21 cellular contexts compared by ENCODE assay signal in genomic region chr4:177322881-177323280, GRCh38. TPM values are rescaled to one million over a fixed set of nuclear protein-coding genes. Genes with fewer than 3 reads are reported as not detected.
DNase-seq lines count a peak whose midpoint lies in the region; ATAC-seq, FAIRE-seq and TF ChIP-seq lines count a peak whose summit lies in the region.
"Had no signal": no experiment of that assay in that cellular context is flagged by ENCODE, and none has a peak within 500 bp of the region (broad histone marks: within the 10 kb centered on the region; RNA-seq: fewer than 3 reads in every experiment).

No MANE protein-coding gene starts in this region.

- H3K36me3 ChIP-seq in Loucy (ENCODE audit: insufficient read depth, low read length), result peaks cover 29% of the 10 kb centered on the region
- H3K36me3 ChIP-seq in keratinocyte (ENCODE audit: control insufficient read depth in 2 of 2, extremely low read depth in 1 of 2, insufficient read depth in 2 of 2, low read length in 2 of 2), result no peaks in the 10 kb centered on the region
- H3K36me3 ChIP-seq: left lung, uterus had no signal

- H3K4me2 ChIP-seq in Loucy (ENCODE audit: low read depth, low read length, poor library complexity, severe bottlenecking), result peak overlapping the region; percentile 2
- peak overlapping the region; percentile 53 for H3K4me2 ChIP-seq in keratinocyte (ENCODE audit: control insufficient read depth, extremely low read depth, insufficient read depth, low read depth, low read length)

- no peak overlapping the region for H2AFZ ChIP-seq in Loucy (ENCODE audit: low read length)
- no peak overlapping the region for H2AFZ ChIP-seq in keratinocyte (ENCODE audit: control insufficient read depth, low read length)

- no peak for ATAC-seq in HG02798 (IDR thresholded peaks at IDR 0.05; ENCODE audit: poor library complexity, unreplicated experiment)
- ATAC-seq: activated CD8-positive, alpha-beta T cell treated with anti-CD3 and anti-CD28 coated beads, Interleukin-2, amount 10 ng/mL, durations not matched to agents 7 days and 5 days; esophagus mucosa; left lung had no signal

- H3K79me2 ChIP-seq in Loucy (ENCODE audit: insufficient read depth, low read length) (peaks cover 83% of the 10 kb centered on the region), keratinocyte (ENCODE audit: control insufficient read depth, insufficient read depth, low read length) (peaks cover 26% of the 10 kb centered on the region)

- H3K9ac ChIP-seq in Loucy (ENCODE audit: low read depth, low read length, poor library complexity, severe bottlenecking) (no peak overlapping the region), keratinocyte (ENCODE audit: control insufficient read depth, extremely low read depth, insufficient read depth, low read length) (no peak overlapping the region)

- H3K9me3 ChIP-seq in Loucy (ENCODE audit: insufficient read depth, low read depth, low read length), result no peaks in the 10 kb centered on the region
- H3K9me3 ChIP-seq in keratinocyte (ENCODE audit: control insufficient read depth, low read depth, low read length), result no peaks in the 10 kb centered on the region
- H3K9me3 ChIP-seq: left lung, neutrophil, uterus had no signal

- H3K9me1 ChIP-seq in keratinocyte (ENCODE audit: control insufficient read depth, extremely low read depth, insufficient read depth, low read length), result no peaks in the 10 kb centered on the region

- dilution Hi-C loops in keratinocyte (cut with MboI; ENCODE audit: extremely low pct_ligation_motif_present, low sequenced_read_pairs), result no loop called here

- no peaks in the 10 kb centered on the region for H3K27me3 ChIP-seq in Loucy (ENCODE audit: insufficient read depth, low read length, poor library complexity, severe bottlenecking)
- H3K27me3 ChIP-seq in keratinocyte (ENCODE audit: control insufficient read depth, extremely low read depth, insufficient read depth, low read length), result no peaks in the 10 kb centered on the region
- H3K27me3 ChIP-seq: left lung, neutrophil, uterus had no signal

- no peaks in the 10 kb centered on the region for H3K9me2 ChIP-seq in Loucy (replicated peaks; ENCODE audit: low read depth, low read length)

- H3K4me1 ChIP-seq in Loucy (ENCODE audit: insufficient read depth, low read length, poor library complexity, severe bottlenecking) (peaks cover 24% of the 10 kb centered on the region), keratinocyte (ENCODE audit: control insufficient read depth, extremely low read depth, insufficient read depth, low read length) (no peaks in the 10 kb centered on the region)
- H3K4me1 ChIP-seq: left lung, uterus had no signal

- H3K4me3 ChIP-seq in Loucy (ENCODE audit: low read length, poor library complexity, severe bottlenecking), result no peak overlapping the region
- H3K4me3 ChIP-seq in keratinocyte (ENCODE audit: control insufficient read depth in 2 of 3, extremely low read depth in 1 of 3, insufficient read depth in 2 of 3, low read depth in 1 of 3, low read length in 3 of 3), result peak overlapping the region in 1 of 3 experiments; percentile 9
- H3K4me3 ChIP-seq: left lung, uterus had no signal

- no peaks in the 10 kb centered on the region for H3F3A ChIP-seq in Loucy (ENCODE audit: low read depth)

- FAIRE-seq in keratinocyte (lab: Jason Lieb, UNC), result no peak
- FAIRE-seq: TTC549 had no signal

- TF ChIP-seq CTCF in Loucy (conservative IDR thresholded peaks at IDR 0.05; ENCODE audit: low read length), result no peak
- TF ChIP-seq CTCF in keratinocyte (optimal IDR thresholded peaks at IDR 0.05 in 1 of 3, IDR thresholded peaks at IDR 0.05 in 1 of 3, conservative IDR thresholded peaks at IDR 0.05 in 1 of 3; ENCODE audit: extremely low read depth in 1 of 3, insufficient read depth in 2 of 3, low read length in 3 of 3), result no peak

- peaks cover 5% of the 10 kb centered on the region for H4K20me1 ChIP-seq in Loucy (ENCODE audit: insufficient read depth, low read length, poor library complexity, severe bottlenecking)
- no peaks in the 10 kb centered on the region for H4K20me1 ChIP-seq in keratinocyte (ENCODE audit: control insufficient read depth, extremely low read depth, insufficient read depth, low read length)

- peak overlapping the region; percentile 51 for H3K27ac ChIP-seq in keratinocyte (ENCODE audit: control insufficient read depth, insufficient read depth, low read length)
- H3K27ac ChIP-seq: left lung, neutrophil, uterus had no signal

- DNase-seq in COLO829 (ENCODE audit: low spot score), result peak; percentile 52
- peak; percentile 74 for DNase-seq in dermis blood vessel endothelial cell
- no peak for DNase-seq in keratinocyte (ENCODE audit: low read depth, low spot score)
- no peak for DNase-seq in HCEC 1CT
- no peak for DNase-seq in NCI-H524 treated with DMSO at 0.1 percent for 48 hours (lab: John Stamatoyannopoulos, UW)
- DNase-seq in CD1c-positive myeloid dendritic cell (ENCODE audit: extremely low spot score), result no peak
- DNase-seq: activated CD8-positive, alpha-beta T cell treated with anti-CD3 and anti-CD28 coated beads, Interleukin-2, amount 10 ng/mL, durations not matched to agents 7 days and 5 days; effector memory CD4-positive, alpha-beta T cell; GOT3; left lung; NCI-H1092; NCI-H187 treated with DMSO at 0.1 percent for 48 hours; NCI-H524; SHP77; stimulated activated naive CD4-positive, alpha-beta T cell treated with Interleukin-2 at 50 U/mL for 16 hours; uterus had no signal

RNA-seq across cellular contexts. Expression of gene NEIL3, which starts 13.2 kb away (rescaled TPM):
- 2.4 and 6.8 TPM in 2 replicates for total RNA-seq in dermis blood vessel endothelial cell
- 0.82 to 7.6 TPM (median 5.6 TPM) in 3 replicates for polyA plus RNA-seq in keratinocyte
- not detected for polyA plus RNA-seq in keratinocyte (2011; ENCODE audit: low read depth)
- 1.2 and 2.4 TPM in 2 replicates for polyA plus RNA-seq in keratinocyte (2011; cell fraction: cytosol; rRNA removed)
- polyA plus RNA-seq in keratinocyte (2011; cell fraction: nucleus; rRNA removed), result 1.0 and 1.6 TPM in 2 replicates
- 0.07 and 3.7 TPM in 2 replicates for polyA plus RNA-seq in keratinocyte (2012; ENCODE audit: low replicate concordance)
- polyA minus RNA-seq in keratinocyte, result 0.73 to 5.8 TPM in 2 of 3 replicates, not detected in the other
- polyA minus RNA-seq in keratinocyte (2011; cell fraction: cytosol; rRNA and poly(A)+ RNA removed), result not detected
- polyA minus RNA-seq in keratinocyte (2011; cell fraction: nucleus; rRNA and poly(A)+ RNA removed), result 0.54 and 1.2 TPM in 2 replicates

Comparison
In these comparisons a context has a peak if more than half of its experiments do, and no peak if none do; other contexts are left out.
1. DNase-seq: peak in COLO829 (single experiment) and dermis blood vessel endothelial cell (single experiment); none in keratinocyte (single experiment), HCEC 1CT (single experiment), NCI-H524 treated with DMSO at 0.1 percent for 48 hours (single experiment) and CD1c-positive myeloid dendritic cell (single experiment).